7 cellular contexts compared by ENCODE assay signal in the genomic region with DNA sequence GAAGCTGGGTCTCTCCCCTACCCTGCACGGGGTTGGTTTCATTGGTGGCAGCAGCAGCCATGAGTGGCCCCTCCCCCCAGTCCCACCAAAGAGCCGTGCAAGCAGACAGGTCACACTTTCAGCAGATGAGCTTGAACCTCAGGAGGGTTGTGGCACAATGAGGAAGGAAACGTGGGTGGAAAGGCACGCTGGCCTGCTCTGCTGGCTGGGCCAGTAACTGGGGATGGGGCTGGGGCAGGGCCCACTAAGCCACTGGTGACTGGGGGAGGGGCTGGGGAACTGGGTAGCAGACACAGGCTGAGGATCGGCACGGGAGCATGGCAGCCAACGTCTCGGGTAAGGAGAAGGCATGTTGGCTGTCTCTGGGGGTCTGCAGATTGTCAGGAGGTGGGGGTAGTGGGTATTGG. TPM values are rescaled to one million over a fixed set of nuclear protein-coding genes. Genes with fewer than 3 reads are reported as not detected.
DNase-seq lines count a peak whose midpoint lies in the region; ATAC-seq and TF ChIP-seq lines count a peak whose summit lies in the region.

A gene with protein sequence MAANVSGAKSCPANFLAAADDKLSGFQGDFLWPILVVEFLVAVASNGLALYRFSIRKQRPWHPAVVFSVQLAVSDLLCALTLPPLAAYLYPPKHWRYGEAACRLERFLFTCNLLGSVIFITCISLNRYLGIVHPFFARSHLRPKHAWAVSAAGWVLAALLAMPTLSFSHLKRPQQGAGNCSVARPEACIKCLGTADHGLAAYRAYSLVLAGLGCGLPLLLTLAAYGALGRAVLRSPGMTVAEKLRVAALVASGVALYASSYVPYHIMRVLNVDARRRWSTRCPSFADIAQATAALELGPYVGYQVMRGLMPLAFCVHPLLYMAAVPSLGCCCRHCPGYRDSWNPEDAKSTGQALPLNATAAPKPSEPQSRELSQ (plus strand): TSS at position 289 of the 407 bp plus-strand sequence. CDS start 29 bp downstream, at position 318.

- POLR2A ChIA-PET in RWPE1 (lab: Yijun Ruan, JAX; ENCODE audit: low non-redundant PET), result interaction anchor here (0.7 kb wide), 1 partner anchor 222 kb away, joined by 4 read pairs; a partner anchor contains a TSS

- TF ChIP-seq CTCF in RWPE1 (conservative IDR thresholded peaks at IDR 0.05; ENCODE audit: low read depth), result no peak

- peak within 1 kb of the TSS; percentile 73 for H3K27ac ChIP-seq in RWPE1

- no peak for DNase-seq in RWPE1 (ENCODE audit: low spot score)
- peak; percentile 39 for DNase-seq in dermis blood vessel endothelial cell
- peak; percentile 47 for DNase-seq in stimulated activated CD8-positive, alpha-beta memory T cell treated with anti-CD3 and anti-CD28 coated beads, Interleukin-4, amount 100 ng/mL, for 24 hours (ENCODE audit: low read depth)
- DNase-seq in NCI-H82 treated with DMSO at 0.1 percent for 48 hours (lab: John Stamatoyannopoulos, UW; ENCODE audit: unreplicated experiment), result no peak
- no peak for DNase-seq in effector CD8-positive, alpha-beta T cell (lab: John Stamatoyannopoulos, UW)

- CTCF ChIA-PET in RWPE1 (lab: Yijun Ruan, JAX), result interaction anchor here (0.6 kb wide), 1 partner anchor 180 kb away, joined by 3 read pairs; no protein-coding TSS in a partner anchor

- TF ChIP-seq POLR2A in GM18951 (IDR thresholded peaks at IDR 0.05; ENCODE audit: extremely low read depth, insufficient read depth, insufficient read length), result peak; percentile 38

- in situ Hi-C loops in GM18951 (cut with MboI; ENCODE audit: low sequenced_read_pairs, unreplicated experiment), result no loop called here

- no peak for ATAC-seq in GM21526 (IDR thresholded peaks at IDR 0.05; ENCODE audit: low FRiP score, unreplicated experiment)

RNA-seq across cellular contexts. Expression of the gene that starts here (rescaled TPM):
- total RNA-seq in dermis blood vessel endothelial cell, result 2.6 and 4.6 TPM in 2 replicates

Comparison
In these comparisons a context has a peak if more than half of its experiments do, and no peak if none do; other contexts are left out.
1. DNase-seq: peak in dermis blood vessel endothelial cell (single experiment) and stimulated activated CD8-positive, alpha-beta memory T cell treated with anti-CD3 and anti-CD28 coated beads, Interleukin-4, amount 100 ng/mL, for 24 hours (single experiment); none in RWPE1 (single experiment), NCI-H82 treated with DMSO at 0.1 percent for 48 hours (single experiment) and effector CD8-positive, alpha-beta T cell (single experiment).